ENCODE assay signal across 8 cellular contexts in the genomic region with DNA sequence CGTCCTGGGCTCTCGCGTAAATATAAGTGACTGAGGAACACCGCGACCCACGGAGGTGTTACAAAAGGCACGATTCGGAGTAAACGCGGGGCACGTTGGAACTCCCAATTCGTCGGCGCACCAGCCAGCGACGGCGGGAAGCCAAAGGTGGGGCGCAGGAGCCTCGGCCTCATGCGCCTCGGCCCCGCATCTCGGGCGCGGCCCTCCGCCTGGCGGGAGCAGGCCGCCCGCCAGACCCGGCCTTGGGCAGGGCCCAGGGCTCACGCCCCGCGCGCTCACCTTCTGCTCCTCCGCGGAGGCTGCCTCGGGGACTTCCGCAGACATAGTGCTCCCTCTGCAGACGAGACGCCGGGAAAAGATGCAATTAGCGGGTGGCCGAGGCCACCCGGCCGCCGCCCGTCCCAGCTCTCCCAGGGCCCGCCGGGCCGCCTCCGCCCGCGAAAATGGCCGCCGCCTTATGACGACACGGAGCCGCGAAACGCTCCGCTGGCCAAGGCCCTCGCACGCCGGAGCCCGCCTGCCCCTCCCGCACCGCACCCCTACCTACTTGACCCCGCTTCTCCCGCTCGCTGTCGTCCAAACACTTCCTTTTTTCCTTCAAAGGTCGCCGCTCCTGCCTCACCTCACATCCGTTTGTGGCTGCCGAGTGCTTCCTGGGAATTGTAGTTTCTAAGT. TPM values are rescaled to one million over a fixed set of nuclear protein-coding genes. Genes with fewer than 3 reads are reported as not detected.
DNase-seq lines count a peak whose midpoint lies in the region; ATAC-seq and TF ChIP-seq lines count a peak whose summit lies in the region.

A gene with protein sequence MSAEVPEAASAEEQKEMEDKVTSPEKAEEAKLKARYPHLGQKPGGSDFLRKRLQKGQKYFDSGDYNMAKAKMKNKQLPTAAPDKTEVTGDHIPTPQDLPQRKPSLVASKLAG (minus strand): TSS at position 462 of the 675 bp plus-strand sequence. CDS start 138 bp downstream, at position 324.

- no peaks in the 10 kb centered on the region for H3K27me3 ChIP-seq in kidney epithelial cell (ENCODE audit: control insufficient read depth, insufficient read depth, low read length)

- H3K4me3 ChIP-seq in AG10803 (ENCODE audit: low read length) = peak within 1 kb of the TSS; percentile 68
- H3K4me3 ChIP-seq in kidney epithelial cell (ENCODE audit: low read depth, low read length) = peak within 1 kb of the TSS; percentile 75

- peak; percentile 59 for ATAC-seq in GM19035 (IDR thresholded peaks at IDR 0.05; ENCODE audit: unreplicated experiment)
- ATAC-seq in HG03354 (IDR thresholded peaks at IDR 0.05; ENCODE audit: poor library complexity, severe bottlenecking, unreplicated experiment) = peak; percentile 68

- DNase-seq in AG10803 (ENCODE audit: low read depth) (peak; percentile 89), NCI-H446 (lab: John Stamatoyannopoulos, UW) (peak; percentile 77 to 91), cerebellum (ENCODE audit: low spot score) (peak; percentile 97), kidney epithelial cell (ENCODE audit: low read depth) (peak; percentile 78)
- peak; percentile 61 for DNase-seq in activated CD4-positive, alpha-beta T cell treated with anti-CD3 and anti-CD28 coated beads for 1 hour
- peak; percentile 32 to 48 for DNase-seq in stimulated activated CD4-positive, alpha-beta T cell treated with anti-CD3 and anti-CD28 coated beads, Interleukin-1b, Interleukin-23, amount 100 ng/mL, for 1 hour (ENCODE audit: low read depth in 2 of 2)

- TF ChIP-seq CTCF in AG10803 (conservative IDR thresholded peaks at IDR 0.05; ENCODE audit: low read length) (no peak), kidney epithelial cell (IDR thresholded peaks at IDR 0.05; ENCODE audit: insufficient read depth, low read length, poor library complexity, severe bottlenecking) (no peak)

- H3K36me3 ChIP-seq in kidney epithelial cell (ENCODE audit: control insufficient read depth, insufficient read depth, low read length) = no peaks in the 10 kb centered on the region

RNA-seq across cellular contexts. Expression of the gene that starts here (rescaled TPM):
- total RNA-seq in cerebellum (158 TPM), kidney epithelial cell (155 and 160 TPM in 2 replicates)

Comparison
In these comparisons a context has a peak if more than half of its experiments do, and no peak if none do; other contexts are left out.
1. Peak in every context shown above with its lines: DNase-seq, ATAC-seq and H3K4me3 ChIP-seq.
2. DNase-seq: peak in every context shown above with its lines; median percentile 97 in cerebellum; 89 in AG10803; 84 in NCI-H446; 78 in kidney epithelial cell; 61 in activated CD4-positive, alpha-beta T cell treated with anti-CD3 and anti-CD28 coated beads for 1 hour; 40 in stimulated activated CD4-positive, alpha-beta T cell treated with anti-CD3 and anti-CD28 coated beads, Interleukin-1b, Interleukin-23, amount 100 ng/mL, for 1 hour.